ENCODE assay signal across 8 cellular contexts in genomic region chr17:73192219-73192893, GRCh38. TPM values are rescaled to one million over a fixed set of nuclear protein-coding genes. Genes with fewer than 3 reads are reported as not detected.
DNase-seq lines count a peak whose midpoint lies in the region; ATAC-seq, FAIRE-seq and TF ChIP-seq lines count a peak whose summit lies in the region.

No MANE protein-coding gene starts in this region.

- ATAC-seq in GM21390 (IDR thresholded peaks at IDR 0.05; ENCODE audit: unreplicated experiment) = peak; percentile 42
- peak; percentile 80 for ATAC-seq in activated T-helper 17 cell treated with anti-CD3 and anti-CD28 coated beads, Interleukin-2, amount 50 U/mL, for 72 hours (replicated peaks)
- peak; percentile 78 to 80 for ATAC-seq in naive thymus-derived CD8-positive, alpha-beta T cell

- H3K4me3 ChIP-seq in OCI-LY7 (ENCODE audit: low read depth, low read length, poor library complexity, severe bottlenecking) = peak overlapping the region; percentile 78

- peak overlapping the region; percentile 67; the same call in 1 of the 2 replicates for H2AFZ ChIP-seq in OCI-LY7 (ENCODE audit: low read length)

- CTCF ChIA-PET in OCI-LY7 (lab: Charles Lee; ENCODE audit: unreplicated experiment) = interaction anchor here (1.2 to 2.0 kb wide), 2 partner anchors 12 to 465 kb away, joined by 3 to 7 read pairs; no protein-coding TSS in a partner anchor

- H3K27me3 Mint-ChIP-seq in activated T-helper 17 cell treated with anti-CD3 and anti-CD28 coated beads, Interleukin-2, amount 50 U/mL, for 72 hours = no peaks in the 10 kb centered on the region
- no peaks in the 10 kb centered on the region for H3K27me3 Mint-ChIP-seq in naive thymus-derived CD8-positive, alpha-beta T cell

- H3K4me2 ChIP-seq in OCI-LY7 (ENCODE audit: low read length) = peak overlapping the region; percentile 89

- peak overlapping the region; percentile 95 for H3K27ac Mint-ChIP-seq in activated T-helper 17 cell treated with anti-CD3 and anti-CD28 coated beads, Interleukin-2, amount 50 U/mL, for 72 hours
- peak overlapping the region in 9 of 10 donors; percentile 75 to 98 (median 93) for H3K27ac Mint-ChIP-seq in naive thymus-derived CD8-positive, alpha-beta T cell

- peaks cover 20% of the 10 kb centered on the region for H3K4me1 Mint-ChIP-seq in activated T-helper 17 cell treated with anti-CD3 and anti-CD28 coated beads, Interleukin-2, amount 50 U/mL, for 72 hours
- peaks cover 10 to 36% (median 25%) of the 10 kb centered on the region in 4 donors for H3K4me1 Mint-ChIP-seq in naive thymus-derived CD8-positive, alpha-beta T cell

- peaks cover 24% of the 10 kb centered on the region for H3K36me3 Mint-ChIP-seq in activated T-helper 17 cell treated with anti-CD3 and anti-CD28 coated beads, Interleukin-2, amount 50 U/mL, for 72 hours (ENCODE audit: low read depth)
- peaks cover 2 to 16% (median 11%) of the 10 kb centered on the region in 3 donors for H3K36me3 Mint-ChIP-seq in naive thymus-derived CD8-positive, alpha-beta T cell

- DNase-seq in DMS114 treated with DMSO at 0.1 percent for 48 hours (lab: John Stamatoyannopoulos, UW; ENCODE audit: unreplicated experiment) (peak; percentile 46), HTR-8/SVneo (ENCODE audit: insufficient read length, low spot score) (peak; percentile 88), OCI-LY7 (ENCODE audit: low spot score) (peak; percentile 86), fibroblast of peridontal ligament (ENCODE audit: extremely low read depth) (peak; percentile 49), stromal cell of bone marrow (ENCODE audit: low read depth) (peak; percentile 39)
- DNase-seq in naive thymus-derived CD8-positive, alpha-beta T cell = peak in 9 of 10 donors; percentile 48 to 82 (median 67)

- TF ChIP-seq CTCF in OCI-LY7 (conservative IDR thresholded peaks at IDR 0.05; ENCODE audit: low read length) = no peak

- BruUV-seq in OCI-LY7 (replicated peaks; lab: Mats Ljungman, UMichigan) = no TSS peak

- no peaks in the 10 kb centered on the region for H3K9me3 Mint-ChIP-seq in activated T-helper 17 cell treated with anti-CD3 and anti-CD28 coated beads, Interleukin-2, amount 50 U/mL, for 72 hours
- no peaks in the 10 kb centered on the region for H3K9me3 Mint-ChIP-seq in naive thymus-derived CD8-positive, alpha-beta T cell

- peaks cover 23% of the 10 kb centered on the region for H3K79me2 ChIP-seq in OCI-LY7 (ENCODE audit: insufficient read depth, low read depth, low read length)

- POLR2A ChIA-PET in OCI-LY7 (lab: Charles Lee) = interaction anchor here (0.5 to 3.4 kb wide), 9 partner anchors 13 to 825 kb away, joined by 3 to 14 read pairs (median 3); a partner anchor contains a TSS
- POLR2A ChIA-PET in naive thymus-derived CD8-positive, alpha-beta T cell (lab: Charles Lee) = interaction anchor here (1.0 to 7.4 kb wide), 7 partner anchors 11 to 464 kb away, joined by 4 to 59 read pairs (median 8); a partner anchor contains a TSS

- no peaks in the 10 kb centered on the region for H4K20me1 ChIP-seq in OCI-LY7 (ENCODE audit: insufficient read depth, low read length)

- H3K9me3 ChIP-seq in OCI-LY7 (ENCODE audit: low read length) = no peaks in the 10 kb centered on the region

- peak overlapping the region; percentile 83 for H3K27ac ChIP-seq in OCI-LY7 (ENCODE audit: low read depth, low read length, poor library complexity, severe bottlenecking)

- peaks cover 19% of the 10 kb centered on the region for H3K36me3 ChIP-seq in OCI-LY7 (ENCODE audit: insufficient read depth, low read length)

- H3K9me2 ChIP-seq in OCI-LY7 (ENCODE audit: insufficient read depth, low read length) = no peaks in the 10 kb centered on the region

- intact Hi-C loops in OCI-LY7 (cut with micrococcal nuclease; ENCODE audit: unreplicated experiment) = loop anchor here (1.0 to 2.0 kb wide), 3 partner anchors 100 to 465 kb away; partner anchors contain the start of gene SLC39A11

- H3K4me3 Mint-ChIP-seq in activated T-helper 17 cell treated with anti-CD3 and anti-CD28 coated beads, Interleukin-2, amount 50 U/mL, for 72 hours = peak overlapping the region; percentile 95
- H3K4me3 Mint-ChIP-seq in naive thymus-derived CD8-positive, alpha-beta T cell = peak overlapping the region; percentile 84 to 97 (median 92)

- peaks cover 17% of the 10 kb centered on the region for H3K4me1 ChIP-seq in OCI-LY7 (ENCODE audit: insufficient read depth, low read length, poor library complexity, severe bottlenecking)

- FAIRE-seq in HTR-8/SVneo (lab: Jason Lieb, UNC) = no peak

RNA-seq across cellular contexts. Expression of gene COG1, which starts 0.5 kb away (rescaled TPM):
- total RNA-seq in OCI-LY7 (2014; rRNA removed; shearing (Covaris generic)) = 19.8 and 38.3 TPM in 2 replicates
- total RNA-seq in OCI-LY7 (2022) = 44.1 and 47.5 TPM in 2 replicates
- total RNA-seq in activated T-helper 17 cell treated with anti-CD3 and anti-CD28 coated beads, Interleukin-2, amount 50 U/mL, for 72 hours = 10 to 100 TPM; 22.5 to 27.3 TPM
- total RNA-seq in naive thymus-derived CD8-positive, alpha-beta T cell = 10 to 100 TPM; 85.0 to 97.4 TPM
- polyA plus RNA-seq in naive thymus-derived CD8-positive, alpha-beta T cell = 10 to 100 TPM; 17.0 to 38.0 (median 30.5) TPM

RNA-seq across cellular contexts. Expression of gene SSTR2, which starts 27.5 kb away (rescaled TPM):
- not detected in 2 replicates for total RNA-seq in OCI-LY7 (2014; rRNA removed; shearing (Covaris generic))
- total RNA-seq in OCI-LY7 (2022) = not detected in 2 replicates
- under 1 TPM; 0.04 to 0.90 TPM for total RNA-seq in activated T-helper 17 cell treated with anti-CD3 and anti-CD28 coated beads, Interleukin-2, amount 50 U/mL, for 72 hours
- total RNA-seq in naive thymus-derived CD8-positive, alpha-beta T cell = not detected
- polyA plus RNA-seq in naive thymus-derived CD8-positive, alpha-beta T cell = not detected

Comparison
In these comparisons a context has a peak if more than half of its experiments do, and no peak if none do; other contexts are left out.
1. Peak in every context shown above with its lines: DNase-seq, ATAC-seq, H3K4me3 ChIP-seq and H3K27ac ChIP-seq.